ENCODE assay signal across 8 cellular contexts in genomic region chr18:657998-658946, GRCh38. TPM values are rescaled to one million over a fixed set of nuclear protein-coding genes. Genes with fewer than 3 reads are reported as not detected.
DNase-seq lines count a peak whose midpoint lies in the region; ATAC-seq and TF ChIP-seq lines count a peak whose summit lies in the region.

No MANE protein-coding gene starts in this region.

- H3K4me1 ChIP-seq in ACC112 (ENCODE audit: control insufficient read depth, insufficient read depth, low read length, unreplicated experiment): peaks cover 6% of the 10 kb centered on the region
- no peaks in the 10 kb centered on the region for H3K4me1 ChIP-seq in iPS-18a (ENCODE audit: control insufficient read depth, low read depth, low read length)
- H3K4me1 ChIP-seq in gastrocnemius medialis: no peaks in the 10 kb centered on the region

- H3K9me3 ChIP-seq in iPS-18a (ENCODE audit: control insufficient read depth, low read depth, low read length): no peaks in the 10 kb centered on the region
- no peaks in the 10 kb centered on the region for H3K9me3 ChIP-seq in gastrocnemius medialis

- peak overlapping the region; percentile 57 for H2AFZ ChIP-seq in ACC112 (ENCODE audit: low read length, unreplicated experiment)

- peak overlapping the region; percentile 92 for H3K4me3 ChIP-seq in ACC112 (ENCODE audit: low read depth, low read length)
- H3K4me3 ChIP-seq in iPS-18a (ENCODE audit: low read length): peak overlapping the region; percentile 88
- H3K4me3 ChIP-seq in gastrocnemius medialis: peak overlapping the region; percentile 59 to 70 (median 64)

- TF ChIP-seq CTCF in MCF 10A (IDR thresholded peaks at IDR 0.05; ENCODE audit: unreplicated experiment) (no peak), gastrocnemius medialis (IDR thresholded peaks at IDR 0.05 in 4 of 5, conservative IDR thresholded peaks at IDR 0.05 in 1 of 5) (no peak)

- no peak for TF ChIP-seq POLR2A in gastrocnemius medialis (IDR thresholded peaks at IDR 0.05)

- DNase-seq in NCI-H187 (lab: John Stamatoyannopoulos, UW) (peak; percentile 73 to 85), T-helper 22 cell (ENCODE audit: low read depth) (peak; percentile 34), MCF 10A (ENCODE audit: unreplicated experiment) (peak; percentile 94), gastrocnemius medialis (peak; percentile 14 to 29)

- peak overlapping the region; percentile 81 for H3K4me3 Mint-ChIP-seq in MCF 10A (ENCODE audit: unreplicated experiment)

- H3K27me3 ChIP-seq in ACC112 (ENCODE audit: insufficient read depth, low read length) (no peaks in the 10 kb centered on the region), iPS-18a (ENCODE audit: control insufficient read depth, insufficient read depth, low read length) (no peaks in the 10 kb centered on the region), gastrocnemius medialis (peaks cover 22 to 54% (median 51%) of the 10 kb centered on the region in 3 donors)

- peaks cover 30% of the 10 kb centered on the region for H3K36me3 ChIP-seq in ACC112 (ENCODE audit: insufficient read depth, low read length)
- H3K36me3 ChIP-seq in iPS-18a (ENCODE audit: control insufficient read depth, low read depth, low read length): peaks cover 23% of the 10 kb centered on the region
- H3K36me3 ChIP-seq in gastrocnemius medialis: no peaks in the 10 kb centered on the region

- H3K27me3 Mint-ChIP-seq in MCF 10A (ENCODE audit: insufficient read depth, unreplicated experiment): no peaks in the 10 kb centered on the region

- peaks cover 7% of the 10 kb centered on the region for H3K9me3 Mint-ChIP-seq in MCF 10A (ENCODE audit: unreplicated experiment)

- ATAC-seq in GM18519 (IDR thresholded peaks at IDR 0.05; ENCODE audit: low FRiP score, unreplicated experiment) (peak; percentile 48), HG02981 (IDR thresholded peaks at IDR 0.05; ENCODE audit: unreplicated experiment) (peak; percentile 41), gastrocnemius medialis (peak in 1 of 2 donors; percentile 30)

- H3K79me2 ChIP-seq in ACC112 (ENCODE audit: control insufficient read depth, insufficient read depth, low read length, unreplicated experiment): peaks cover 52% of the 10 kb centered on the region

- in situ Hi-C loops in gastrocnemius medialis (cut with MboI; ENCODE audit: low sequenced_read_pairs in 4 of 4): no loop called here

- intact Hi-C loops in MCF 10A (cut with micrococcal nuclease): loop anchor here (5.0 kb wide), 1 partner anchor 54 kb away; the partner anchor contains the start of gene ENOSF1
- intact Hi-C loops in gastrocnemius medialis (cut with DNase I; ENCODE audit: low total_unique reads): no loop called here

- H3K36me3 Mint-ChIP-seq in MCF 10A (ENCODE audit: insufficient read depth, unreplicated experiment): peaks cover 9% of the 10 kb centered on the region

- no peak overlapping the region for H3K27ac Mint-ChIP-seq in MCF 10A (ENCODE audit: low read depth, unreplicated experiment)

- POLR2A ChIA-PET in MCF 10A (lab: Yijun Ruan, JAX): interaction anchor here (0.6 to 2.7 kb wide), 22 partner anchors 9 to 1378 kb away, joined by 3 to 20 read pairs (median 4); partner anchors contain the start of gene THOC1

- BruUV-seq in MCF 10A (replicated peaks; lab: Mats Ljungman, UMichigan): TSS peak; percentile 30

- CTCF ChIA-PET in MCF 10A (lab: Yijun Ruan, JAX): interaction anchor here (0.6 to 3.5 kb wide), 19 partner anchors 15 to 437 kb away, joined by 3 to 11 read pairs (median 3); partner anchors contain the start of genes ENOSF1 and THOC1

- H3K27ac ChIP-seq in ACC112 (ENCODE audit: low read depth, low read length) (peak overlapping the region; percentile 71), iPS-18a (ENCODE audit: low read length) (peak overlapping the region; percentile 33), gastrocnemius medialis (no peak overlapping the region)

- H3K4me1 Mint-ChIP-seq in MCF 10A (ENCODE audit: insufficient read depth, unreplicated experiment): peaks cover 6% of the 10 kb centered on the region

- H3K9ac ChIP-seq in iPS-18a (ENCODE audit: low read length): peak overlapping the region; percentile 85

RNA-seq across cellular contexts. Expression of gene TYMS, which starts 0.8 kb away (rescaled TPM):
- total RNA-seq in MCF 10A (2022): 22.4 and 57.0 TPM in 2 replicates
- 1 to 10 TPM in 1 of 4 donors, under 1 TPM in 1, not detected in 2; 0.20 to 1.7 TPM for total RNA-seq in gastrocnemius medialis

RNA-seq across cellular contexts. Expression of gene ENOSF1, which starts 54.2 kb away (rescaled TPM):
- total RNA-seq in MCF 10A (2022) (106 and 111 TPM in 2 replicates), gastrocnemius medialis (10 to 100 TPM in 2 of 4 donors, 1 to 10 TPM in 2; 6.0 to 16.1 (median 10.3) TPM)

Comparison
In these comparisons a context has a peak if more than half of its experiments do, and no peak if none do; other contexts are left out.
1. H3K27ac ChIP-seq: peak in ACC112 (single experiment) and iPS-18a (single experiment); none in gastrocnemius medialis (0 of 4).
2. DNase-seq: peak in every context shown above with its lines; median percentile 94 in MCF 10A; 79 in NCI-H187; 34 in T-helper 22 cell; 22 in gastrocnemius medialis.
3. Peak in every context shown above with its lines, with median percentiles within 50 percentile points of each other: H3K4me3 ChIP-seq.